In the genomic region with DNA sequence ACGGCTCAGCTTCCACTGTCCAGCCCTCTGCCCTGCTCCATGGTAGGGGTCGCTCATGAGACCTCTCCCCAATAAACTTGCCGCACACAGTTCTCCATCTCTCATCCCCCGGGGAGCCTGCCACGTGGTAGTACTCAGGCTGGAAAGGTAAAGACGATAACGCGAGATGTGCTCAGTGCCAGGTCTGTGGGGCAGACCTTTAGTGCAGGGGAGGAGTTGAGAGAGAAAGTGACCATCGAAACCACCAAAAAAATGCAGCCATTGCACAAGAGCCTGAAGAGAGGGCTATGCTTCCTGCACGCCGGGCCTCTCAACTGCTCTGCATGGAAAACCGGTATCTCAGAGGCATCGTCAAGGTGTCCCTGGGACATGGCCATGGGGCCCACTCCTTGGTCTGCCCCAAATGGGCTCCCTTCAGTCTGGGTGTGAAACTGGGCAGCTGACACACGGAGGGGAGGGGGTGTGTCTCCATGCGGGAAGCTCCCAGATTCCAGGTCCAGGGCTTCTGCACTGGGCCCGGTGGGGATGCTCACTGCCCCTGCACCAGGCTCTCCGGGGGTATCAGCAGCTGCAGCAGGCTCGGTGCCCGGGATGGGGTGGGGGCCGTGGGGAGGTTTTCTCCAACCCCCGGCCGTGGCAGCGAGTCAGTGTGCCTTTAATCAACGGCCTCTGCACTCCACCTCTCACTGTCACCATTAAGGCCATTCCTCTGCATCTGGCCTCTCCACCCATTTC, we compare ENCODE assay signal across 1 cellular context.
TF ChIP-seq lines count a peak whose summit lies in the region.

No MANE protein-coding gene starts in this region.

TF ChIP-seq in HepG2, 621 proteins besides CTCF, POLR2A, EP300 and RAD21 (continues in another document):
- no peak for TF ChIP-seq ZNF777 (CRISPR knock-in tag; IDR thresholded peaks at IDR 0.05)
- TF ChIP-seq, protein P1, sequence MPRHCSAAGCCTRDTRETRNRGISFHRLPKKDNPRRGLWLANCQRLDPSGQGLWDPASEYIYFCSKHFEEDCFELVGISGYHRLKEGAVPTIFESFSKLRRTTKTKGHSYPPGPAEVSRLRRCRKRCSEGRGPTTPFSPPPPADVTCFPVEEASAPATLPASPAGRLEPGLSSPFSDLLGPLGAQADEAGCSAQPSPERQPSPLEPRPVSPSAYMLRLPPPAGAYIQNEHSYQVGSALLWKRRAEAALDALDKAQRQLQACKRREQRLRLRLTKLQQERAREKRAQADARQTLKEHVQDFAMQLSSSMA (CRISPR knock-in tag; IDR thresholded peaks at IDR 0.05) = no peak
- 0 out of 2 replicates have a peak, but pooled peaks have one; percentile 37 for TF ChIP-seq ZNF619 (CRISPR knock-in tag; IDR thresholded peaks at IDR 0.05)
- TF ChIP-seq SMYD3 (CRISPR knock-in tag; IDR thresholded peaks at IDR 0.05) = no peak
- TF ChIP-seq PTBP1 (IDR thresholded peaks at IDR 0.05; ENCODE audit: low read depth, low read length, poor library complexity, severe bottlenecking) = no peak
- TF ChIP-seq WIZ (CRISPR knock-in tag; IDR thresholded peaks at IDR 0.05) = no peak
- TF ChIP-seq, protein P2, sequence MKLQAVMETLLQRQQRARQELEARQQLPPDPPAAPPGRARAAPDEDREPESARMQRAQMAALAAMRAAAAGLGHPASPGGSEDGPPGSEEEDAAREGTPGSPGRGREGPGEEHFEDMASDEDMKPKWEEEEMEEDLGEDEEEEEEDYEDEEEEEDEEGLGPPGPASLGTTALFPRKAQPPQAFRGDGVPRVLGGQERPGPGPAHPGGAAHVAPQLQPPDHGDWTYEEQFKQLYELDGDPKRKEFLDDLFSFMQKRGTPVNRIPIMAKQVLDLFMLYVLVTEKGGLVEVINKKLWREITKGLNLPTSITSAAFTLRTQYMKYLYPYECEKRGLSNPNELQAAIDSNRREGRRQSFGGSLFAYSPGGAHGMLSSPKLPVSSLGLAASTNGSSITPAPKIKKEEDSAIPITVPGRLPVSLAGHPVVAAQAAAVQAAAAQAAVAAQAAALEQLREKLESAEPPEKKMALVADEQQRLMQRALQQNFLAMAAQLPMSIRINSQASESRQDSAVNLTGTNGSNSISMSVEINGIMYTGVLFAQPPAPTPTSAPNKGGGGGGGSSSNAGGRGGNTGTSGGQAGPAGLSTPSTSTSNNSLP (IDR thresholded peaks at IDR 0.05; ENCODE audit: low read depth, low read length) = no peak
- TF ChIP-seq EZH2 (conservative IDR thresholded peaks at IDR 0.05; ENCODE audit: low read depth, low read length) = no peak
- no peak for TF ChIP-seq ZMYM2 (CRISPR knock-in tag; IDR thresholded peaks at IDR 0.05)
- peak; percentile 15; the same call in 1 of the 2 replicates for TF ChIP-seq ZNF563 (CRISPR knock-in tag; IDR thresholded peaks at IDR 0.05)
- TF ChIP-seq KDM2A (CRISPR knock-in tag; IDR thresholded peaks at IDR 0.05; ENCODE audit: borderline replicate concordance, low read depth) = no peak
- TF ChIP-seq, protein P3, sequence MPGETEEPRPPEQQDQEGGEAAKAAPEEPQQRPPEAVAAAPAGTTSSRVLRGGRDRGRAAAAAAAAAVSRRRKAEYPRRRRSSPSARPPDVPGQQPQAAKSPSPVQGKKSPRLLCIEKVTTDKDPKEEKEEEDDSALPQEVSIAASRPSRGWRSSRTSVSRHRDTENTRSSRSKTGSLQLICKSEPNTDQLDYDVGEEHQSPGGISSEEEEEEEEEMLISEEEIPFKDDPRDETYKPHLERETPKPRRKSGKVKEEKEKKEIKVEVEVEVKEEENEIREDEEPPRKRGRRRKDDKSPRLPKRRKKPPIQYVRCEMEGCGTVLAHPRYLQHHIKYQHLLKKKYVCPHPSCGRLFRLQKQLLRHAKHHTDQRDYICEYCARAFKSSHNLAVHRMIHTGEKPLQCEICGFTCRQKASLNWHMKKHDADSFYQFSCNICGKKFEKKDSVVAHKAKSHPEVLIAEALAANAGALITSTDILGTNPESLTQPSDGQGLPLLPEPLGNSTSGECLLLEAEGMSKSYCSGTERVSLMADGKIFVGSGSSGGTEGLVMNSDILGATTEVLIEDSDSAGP (CRISPR knock-in tag; IDR thresholded peaks at IDR 0.05; ENCODE audit: borderline replicate concordance) = peak; percentile 37
- TF ChIP-seq KLF13 (CRISPR knock-in tag; IDR thresholded peaks at IDR 0.05) = no peak
- TF ChIP-seq, protein P4, sequence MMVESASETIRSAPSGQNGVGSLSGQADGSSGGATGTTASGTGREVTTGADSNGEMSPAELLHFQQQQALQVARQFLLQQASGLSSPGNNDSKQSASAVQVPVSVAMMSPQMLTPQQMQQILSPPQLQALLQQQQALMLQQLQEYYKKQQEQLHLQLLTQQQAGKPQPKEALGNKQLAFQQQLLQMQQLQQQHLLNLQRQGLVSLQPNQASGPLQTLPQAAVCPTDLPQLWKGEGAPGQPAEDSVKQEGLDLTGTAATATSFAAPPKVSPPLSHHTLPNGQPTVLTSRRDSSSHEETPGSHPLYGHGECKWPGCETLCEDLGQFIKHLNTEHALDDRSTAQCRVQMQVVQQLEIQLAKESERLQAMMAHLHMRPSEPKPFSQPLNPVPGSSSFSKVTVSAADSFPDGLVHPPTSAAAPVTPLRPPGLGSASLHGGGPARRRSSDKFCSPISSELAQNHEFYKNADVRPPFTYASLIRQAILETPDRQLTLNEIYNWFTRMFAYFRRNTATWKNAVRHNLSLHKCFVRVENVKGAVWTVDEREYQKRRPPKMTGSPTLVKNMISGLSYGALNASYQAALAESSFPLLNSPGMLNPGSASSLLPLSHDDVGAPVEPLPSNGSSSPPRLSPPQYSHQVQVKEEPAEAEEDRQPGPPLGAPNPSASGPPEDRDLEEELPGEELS (CRISPR knock-in tag; IDR thresholded peaks at IDR 0.05) = no peak
- no peak for TF ChIP-seq RNF2 (conservative IDR thresholded peaks at IDR 0.05; ENCODE audit: low read depth)
- TF ChIP-seq, protein P5, sequence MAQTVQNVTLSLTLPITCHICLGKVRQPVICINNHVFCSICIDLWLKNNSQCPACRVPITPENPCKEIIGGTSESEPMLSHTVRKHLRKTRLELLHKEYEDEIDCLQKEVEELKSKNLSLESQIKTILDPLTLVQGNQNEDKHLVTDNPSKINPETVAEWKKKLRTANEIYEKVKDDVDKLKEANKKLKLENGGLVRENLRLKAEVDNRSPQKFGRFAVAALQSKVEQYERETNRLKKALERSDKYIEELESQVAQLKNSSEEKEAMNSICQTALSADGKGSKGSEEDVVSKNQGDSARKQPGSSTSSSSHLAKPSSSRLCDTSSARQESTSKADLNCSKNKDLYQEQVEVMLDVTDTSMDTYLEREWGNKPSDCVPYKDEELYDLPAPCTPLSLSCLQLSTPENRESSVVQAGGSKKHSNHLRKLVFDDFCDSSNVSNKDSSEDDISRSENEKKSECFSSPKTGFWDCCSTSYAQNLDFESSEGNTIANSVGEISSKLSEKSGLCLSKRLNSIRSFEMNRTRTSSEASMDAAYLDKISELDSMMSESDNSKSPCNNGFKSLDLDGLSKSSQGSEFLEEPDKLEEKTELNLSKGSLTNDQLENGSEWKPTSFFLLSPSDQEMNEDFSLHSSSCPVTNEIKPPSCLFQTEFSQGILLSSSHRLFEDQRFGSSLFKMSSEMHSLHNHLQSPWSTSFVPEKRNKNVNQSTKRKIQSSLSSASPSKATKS (CRISPR knock-in tag; IDR thresholded peaks at IDR 0.05) = no peak
- TF ChIP-seq ZNF558 (CRISPR knock-in tag; IDR thresholded peaks at IDR 0.05; ENCODE audit: borderline replicate concordance) = no peak
- TF ChIP-seq HIVEP1 (CRISPR knock-in tag; IDR thresholded peaks at IDR 0.05) = 0 out of 2 replicates have a peak, but pooled peaks have one; percentile 36
- TF ChIP-seq, protein P6, sequence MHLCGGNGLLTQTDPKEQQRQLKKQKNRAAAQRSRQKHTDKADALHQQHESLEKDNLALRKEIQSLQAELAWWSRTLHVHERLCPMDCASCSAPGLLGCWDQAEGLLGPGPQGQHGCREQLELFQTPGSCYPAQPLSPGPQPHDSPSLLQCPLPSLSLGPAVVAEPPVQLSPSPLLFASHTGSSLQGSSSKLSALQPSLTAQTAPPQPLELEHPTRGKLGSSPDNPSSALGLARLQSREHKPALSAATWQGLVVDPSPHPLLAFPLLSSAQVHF (CRISPR knock-in tag; IDR thresholded peaks at IDR 0.05) = no peak
- TF ChIP-seq SUZ12 (IDR thresholded peaks at IDR 0.05; ENCODE audit: low read depth, low read length) = no peak
- TF ChIP-seq, protein P7, sequence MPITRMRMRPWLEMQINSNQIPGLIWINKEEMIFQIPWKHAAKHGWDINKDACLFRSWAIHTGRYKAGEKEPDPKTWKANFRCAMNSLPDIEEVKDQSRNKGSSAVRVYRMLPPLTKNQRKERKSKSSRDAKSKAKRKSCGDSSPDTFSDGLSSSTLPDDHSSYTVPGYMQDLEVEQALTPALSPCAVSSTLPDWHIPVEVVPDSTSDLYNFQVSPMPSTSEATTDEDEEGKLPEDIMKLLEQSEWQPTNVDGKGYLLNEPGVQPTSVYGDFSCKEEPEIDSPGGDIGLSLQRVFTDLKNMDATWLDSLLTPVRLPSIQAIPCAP (CRISPR knock-in tag; IDR thresholded peaks at IDR 0.05; ENCODE audit: low read depth) = no peak
- TF ChIP-seq KDM4B (CRISPR knock-in tag; IDR thresholded peaks at IDR 0.05) = no peak
- TF ChIP-seq, protein P8, sequence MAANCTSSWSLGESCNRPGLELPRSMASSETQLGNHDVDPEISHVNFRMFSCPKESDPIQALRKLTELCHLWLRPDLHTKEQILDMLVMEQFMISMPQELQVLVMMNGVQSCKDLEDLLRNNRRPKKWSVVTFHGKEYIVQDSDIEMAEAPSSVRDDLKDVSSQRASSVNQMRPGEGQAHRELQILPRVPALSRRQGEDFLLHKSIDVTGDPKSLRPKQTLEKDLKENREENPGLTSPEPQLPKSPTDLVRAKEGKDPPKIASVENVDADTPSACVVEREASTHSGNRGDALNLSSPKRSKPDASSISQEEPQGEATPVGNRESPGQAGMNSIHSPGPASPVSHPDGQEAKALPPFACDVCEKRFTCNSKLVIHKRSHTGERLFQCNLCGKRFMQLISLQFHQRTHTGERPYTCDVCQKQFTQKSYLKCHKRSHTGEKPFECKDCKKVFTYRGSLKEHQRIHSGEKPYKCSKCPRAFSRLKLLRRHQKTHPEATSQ (CRISPR knock-in tag; IDR thresholded peaks at IDR 0.05; ENCODE audit: borderline replicate concordance) = no peak
- 0 out of 2 replicates have a peak, but pooled peaks have one; percentile 16 for TF ChIP-seq ZSCAN31 (CRISPR knock-in tag; IDR thresholded peaks at IDR 0.05; ENCODE audit: low read depth)
- TF ChIP-seq SNAI1 (CRISPR knock-in tag; IDR thresholded peaks at IDR 0.05; ENCODE audit: borderline replicate concordance) = no peak
- TF ChIP-seq, protein P9, sequence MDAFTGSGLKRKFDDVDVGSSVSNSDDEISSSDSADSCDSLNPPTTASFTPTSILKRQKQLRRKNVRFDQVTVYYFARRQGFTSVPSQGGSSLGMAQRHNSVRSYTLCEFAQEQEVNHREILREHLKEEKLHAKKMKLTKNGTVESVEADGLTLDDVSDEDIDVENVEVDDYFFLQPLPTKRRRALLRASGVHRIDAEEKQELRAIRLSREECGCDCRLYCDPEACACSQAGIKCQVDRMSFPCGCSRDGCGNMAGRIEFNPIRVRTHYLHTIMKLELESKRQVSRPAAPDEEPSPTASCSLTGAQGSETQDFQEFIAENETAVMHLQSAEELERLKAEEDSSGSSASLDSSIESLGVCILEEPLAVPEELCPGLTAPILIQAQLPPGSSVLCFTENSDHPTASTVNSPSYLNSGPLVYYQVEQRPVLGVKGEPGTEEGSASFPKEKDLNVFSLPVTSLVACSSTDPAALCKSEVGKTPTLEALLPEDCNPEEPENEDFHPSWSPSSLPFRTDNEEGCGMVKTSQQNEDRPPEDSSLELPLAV (CRISPR knock-in tag; conservative IDR thresholded peaks at IDR 0.05; ENCODE audit: low read depth) = no peak
- TF ChIP-seq, protein P10, sequence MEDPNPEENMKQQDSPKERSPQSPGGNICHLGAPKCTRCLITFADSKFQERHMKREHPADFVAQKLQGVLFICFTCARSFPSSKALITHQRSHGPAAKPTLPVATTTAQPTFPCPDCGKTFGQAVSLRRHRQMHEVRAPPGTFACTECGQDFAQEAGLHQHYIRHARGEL (CRISPR knock-in tag; IDR thresholded peaks at IDR 0.05) = no peak
- TF ChIP-seq, protein P11, sequence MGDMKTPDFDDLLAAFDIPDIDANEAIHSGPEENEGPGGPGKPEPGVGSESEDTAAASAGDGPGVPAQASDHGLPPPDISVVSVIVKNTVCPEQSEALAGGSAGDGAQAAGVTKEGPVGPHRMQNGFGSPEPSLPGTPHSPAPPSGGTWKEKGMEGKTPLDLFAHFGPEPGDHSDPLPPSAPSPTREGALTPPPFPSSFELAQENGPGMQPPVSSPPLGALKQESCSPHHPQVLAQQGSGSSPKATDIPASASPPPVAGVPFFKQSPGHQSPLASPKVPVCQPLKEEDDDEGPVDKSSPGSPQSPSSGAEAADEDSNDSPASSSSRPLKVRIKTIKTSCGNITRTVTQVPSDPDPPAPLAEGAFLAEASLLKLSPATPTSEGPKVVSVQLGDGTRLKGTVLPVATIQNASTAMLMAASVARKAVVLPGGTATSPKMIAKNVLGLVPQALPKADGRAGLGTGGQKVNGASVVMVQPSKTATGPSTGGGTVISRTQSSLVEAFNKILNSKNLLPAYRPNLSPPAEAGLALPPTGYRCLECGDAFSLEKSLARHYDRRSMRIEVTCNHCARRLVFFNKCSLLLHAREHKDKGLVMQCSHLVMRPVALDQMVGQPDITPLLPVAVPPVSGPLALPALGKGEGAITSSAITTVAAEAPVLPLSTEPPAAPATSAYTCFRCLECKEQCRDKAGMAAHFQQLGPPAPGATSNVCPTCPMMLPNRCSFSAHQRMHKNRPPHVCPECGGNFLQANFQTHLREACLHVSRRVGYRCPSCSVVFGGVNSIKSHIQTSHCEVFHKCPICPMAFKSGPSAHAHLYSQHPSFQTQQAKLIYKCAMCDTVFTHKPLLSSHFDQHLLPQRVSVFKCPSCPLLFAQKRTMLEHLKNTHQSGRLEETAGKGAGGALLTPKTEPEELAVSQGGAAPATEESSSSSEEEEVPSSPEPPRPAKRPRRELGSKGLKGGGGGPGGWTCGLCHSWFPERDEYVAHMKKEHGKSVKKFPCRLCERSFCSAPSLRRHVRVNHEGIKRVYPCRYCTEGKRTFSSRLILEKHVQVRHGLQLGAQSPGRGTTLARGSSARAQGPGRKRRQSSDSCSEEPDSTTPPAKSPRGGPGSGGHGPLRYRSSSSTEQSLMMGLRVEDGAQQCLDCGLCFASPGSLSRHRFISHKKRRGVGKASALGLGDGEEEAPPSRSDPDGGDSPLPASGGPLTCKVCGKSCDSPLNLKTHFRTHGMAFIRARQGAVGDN (CRISPR knock-in tag; IDR thresholded peaks at IDR 0.05) = peak; percentile 15; the same call in 1 of the 2 replicates
- TF ChIP-seq ZNF33B (CRISPR knock-in tag; IDR thresholded peaks at IDR 0.05) = no peak
- TF ChIP-seq ZNF225 (CRISPR knock-in tag; IDR thresholded peaks at IDR 0.05) = 0 out of 2 replicates have a peak, but pooled peaks have one; percentile 47
- TF ChIP-seq SMAD9 (CRISPR knock-in tag; IDR thresholded peaks at IDR 0.05) = no peak
- 0 out of 2 replicates have a peak, but pooled peaks have one; percentile 20 for TF ChIP-seq ZNF350 (CRISPR knock-in tag; IDR thresholded peaks at IDR 0.05; ENCODE audit: borderline replicate concordance, low read depth)
- TF ChIP-seq ZNF354B (CRISPR knock-in tag; IDR thresholded peaks at IDR 0.05) = no peak
- no peak for TF ChIP-seq NRL (CRISPR knock-in tag; IDR thresholded peaks at IDR 0.05; ENCODE audit: borderline replicate concordance)
- TF ChIP-seq, protein P12, sequence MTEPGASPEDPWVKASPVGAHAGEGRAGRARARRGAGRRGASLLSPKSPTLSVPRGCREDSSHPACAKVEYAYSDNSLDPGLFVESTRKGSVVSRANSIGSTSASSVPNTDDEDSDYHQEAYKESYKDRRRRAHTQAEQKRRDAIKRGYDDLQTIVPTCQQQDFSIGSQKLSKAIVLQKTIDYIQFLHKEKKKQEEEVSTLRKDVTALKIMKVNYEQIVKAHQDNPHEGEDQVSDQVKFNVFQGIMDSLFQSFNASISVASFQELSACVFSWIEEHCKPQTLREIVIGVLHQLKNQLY (CRISPR knock-in tag; IDR thresholded peaks at IDR 0.05) = no peak
- TF ChIP-seq KLF12 (CRISPR knock-in tag; IDR thresholded peaks at IDR 0.05; ENCODE audit: borderline replicate concordance) = no peak
